ENCODE assay signal across 1 cellular context in genomic region chr12:115174928-115175327, GRCh38.
A peak's percentile ranks its signal among the peaks of the same experiment; 100 is the strongest.
TF ChIP-seq lines count a peak whose summit lies in the region.

No MANE protein-coding gene starts in this region.

TF ChIP-seq in SK-N-SH treated with all-trans-retinoic acid at 6 μM for 48 hours, 23 proteins besides CTCF, POLR2A, EP300 and RAD21 (continued from another document):
- no peak for TF ChIP-seq PATZ1 (CRISPR knock-in tag; IDR thresholded peaks at IDR 0.05; ENCODE audit: borderline replicate concordance)
- TF ChIP-seq CSRNP3 (CRISPR knock-in tag; IDR thresholded peaks at IDR 0.05), result 0 out of 2 replicates have a peak, but pooled peaks have one; percentile 32
- no peak for TF ChIP-seq CREB5 (CRISPR knock-in tag; IDR thresholded peaks at IDR 0.05; ENCODE audit: low read depth)
- TF ChIP-seq PPARA (CRISPR knock-in tag; IDR thresholded peaks at IDR 0.05; ENCODE audit: borderline replicate concordance), result no peak
- TF ChIP-seq ISL1 (CRISPR knock-in tag; IDR thresholded peaks at IDR 0.05), result 0 out of 2 replicates have a peak, but pooled peaks have one; percentile 40
- no peak for TF ChIP-seq ZFP30 (CRISPR knock-in tag; IDR thresholded peaks at IDR 0.05)
- TF ChIP-seq GLIS3 (CRISPR knock-in tag; IDR thresholded peaks at IDR 0.05), result no peak
